In genomic region chr4:134202136-134202535, GRCh38 we compare ENCODE assay signal across 11 cellular contexts. TPM values are rescaled to one million over a fixed set of nuclear protein-coding genes. Genes with fewer than 3 reads are reported as not detected.
DNase-seq lines count a peak whose midpoint lies in the region; ATAC-seq and TF ChIP-seq lines count a peak whose summit lies in the region.
"Had no signal": no experiment of that assay in that cellular context is flagged by ENCODE, and none has a peak within 500 bp of the region (broad histone marks: within the 10 kb centered on the region; RNA-seq: fewer than 3 reads in every experiment).

No MANE protein-coding gene starts in this region.

- no TSS peak for BruUV-seq in MCF 10A (replicated peaks; lab: Mats Ljungman, UMichigan)

- H3K9me3 ChIP-seq in HUES48 (ENCODE audit: control insufficient read depth, insufficient read depth, low read length), result peaks cover 14% of the 10 kb centered on the region
- peaks cover 0 to 12% (median 0%) of the 10 kb centered on the region in 8 donors for H3K9me3 ChIP-seq in spleen

- no peak for DNase-seq in MCF 10A (ENCODE audit: unreplicated experiment)
- DNase-seq in iris pigment epithelial cell (ENCODE audit: low read depth), result peak; percentile 16
- no peak for DNase-seq in spleen
- no peak for DNase-seq in natural killer cell
- DNase-seq in middle frontal gyrus (ENCODE audit: extremely low spot score, low spot score), result no peak
- no peak for DNase-seq in NCI-H1930 (lab: John Stamatoyannopoulos, UW)
- DNase-seq: CD4-positive, alpha-beta memory T cell; stimulated activated naive CD8-positive, alpha-beta T cell treated with anti-CD3 and anti-CD28 coated beads, Interleukin-15, Interleukin-2, amounts not matched to agents 100 U/mL and 50 U/mL, for 24 hours had no signal

- H3K4me3 ChIP-seq in HUES48 (ENCODE audit: low read depth, low read length) (peak overlapping the region; percentile 66), spleen (peak overlapping the region in 5 of 8 donors; percentile 28 to 60 (median 39))

- intact Hi-C loops in MCF 10A (cut with micrococcal nuclease), result no loop called here
- intact Hi-C loops in spleen (cut with DNase I; ENCODE audit: low total_unique reads), result no loop called here
- intact Hi-C loops in natural killer cell (cut with micrococcal nuclease), result no loop called here

- H3K9me3 Mint-ChIP-seq in MCF 10A (ENCODE audit: unreplicated experiment) (peaks cover 6% of the 10 kb centered on the region), natural killer cell (peaks cover 12 to 17% of the 10 kb centered on the region in 2 donors)

- H3K4me3 Mint-ChIP-seq in MCF 10A (ENCODE audit: unreplicated experiment), result peak overlapping the region; percentile 58
- no peak overlapping the region for H3K4me3 Mint-ChIP-seq in natural killer cell
- H3K4me3 Mint-ChIP-seq: CD4-positive, alpha-beta memory T cell; IgD-negative memory B cell had no signal

- TF ChIP-seq POLR2A in spleen (IDR thresholded peaks at IDR 0.05), result no peak

- H3K4me1 Mint-ChIP-seq in MCF 10A (ENCODE audit: insufficient read depth, unreplicated experiment) (peaks cover 8% of the 10 kb centered on the region), natural killer cell (no peaks in the 10 kb centered on the region)
- H3K4me1 Mint-ChIP-seq: CD4-positive, alpha-beta memory T cell; IgD-negative memory B cell had no signal

- no peaks in the 10 kb centered on the region for H3K27me3 Mint-ChIP-seq in MCF 10A (ENCODE audit: insufficient read depth, unreplicated experiment)
- no peaks in the 10 kb centered on the region for H3K27me3 Mint-ChIP-seq in natural killer cell (ENCODE audit: low read depth in 2 of 2)

- H3K27ac Mint-ChIP-seq in MCF 10A (ENCODE audit: low read depth, unreplicated experiment), result no peak overlapping the region
- H3K27ac Mint-ChIP-seq in natural killer cell, result no peak overlapping the region
- H3K27ac Mint-ChIP-seq: CD4-positive, alpha-beta memory T cell; IgD-negative memory B cell had no signal

- TF ChIP-seq CTCF in MCF 10A (IDR thresholded peaks at IDR 0.05; ENCODE audit: unreplicated experiment) (no peak), spleen (IDR thresholded peaks at IDR 0.05 in 8 of 11, conservative IDR thresholded peaks at IDR 0.05 in 3 of 11) (no peak), natural killer cell (IDR thresholded peaks at IDR 0.05) (no peak)

- WGBS in spleen, 5 donors, result 53 to 68% (median 63%) methylated on average over 6 of the region's 6 CpGs

- POLR2A ChIA-PET in MCF 10A (lab: Yijun Ruan, JAX), result no interaction called here

- H3K36me3 ChIP-seq in HUES48 (ENCODE audit: control insufficient read depth, insufficient read depth, low read length) (no peaks in the 10 kb centered on the region), spleen (no peaks in the 10 kb centered on the region)

- H3K9ac ChIP-seq in HUES48 (ENCODE audit: low read depth, low read length), result no peak overlapping the region

- peaks cover 4% of the 10 kb centered on the region for H3K36me3 Mint-ChIP-seq in MCF 10A (ENCODE audit: insufficient read depth, unreplicated experiment)
- H3K36me3 Mint-ChIP-seq in natural killer cell, result no peaks in the 10 kb centered on the region
- H3K36me3 Mint-ChIP-seq: CD4-positive, alpha-beta memory T cell; IgD-negative memory B cell had no signal

- no peak for ATAC-seq in GM18517 (IDR thresholded peaks at IDR 0.05; ENCODE audit: unreplicated experiment)
- no peak for ATAC-seq in natural killer cell
- ATAC-seq: stimulated activated naive CD8-positive, alpha-beta T cell treated with anti-CD3 and anti-CD28 coated beads, Interleukin-15, Interleukin-2, amounts not matched to agents 100 U/mL and 50 U/mL, for 24 hours had no signal

- H3K27me3 ChIP-seq in HUES48 (ENCODE audit: control insufficient read depth, insufficient read depth, low read length), result peaks cover 12% of the 10 kb centered on the region
- peaks cover 0 to 19% (median 0%) of the 10 kb centered on the region in 7 donors for H3K27me3 ChIP-seq in spleen (replicated peaks in 1 of 7)

- no peak overlapping the region for H3K27ac ChIP-seq in HUES48 (ENCODE audit: low read depth, low read length)
- H3K27ac ChIP-seq in spleen, result no peak overlapping the region

- CTCF ChIA-PET in MCF 10A (lab: Yijun Ruan, JAX), result interaction anchor here (0.6 kb wide), 1 partner anchor 35 kb away, joined by 3 read pairs; no protein-coding TSS in a partner anchor

- H3K4me1 ChIP-seq in HUES48 (ENCODE audit: control insufficient read depth, insufficient read depth, low read length), result peaks cover 9% of the 10 kb centered on the region; the same call in 1 of the 2 replicates
- no peaks in the 10 kb centered on the region for H3K4me1 ChIP-seq in spleen

RNA-seq across cellular contexts. Expression of gene PABPC4L, which starts 0.5 kb away (rescaled TPM):
- total RNA-seq in MCF 10A (2022) (0.25 and 0.28 TPM in 2 replicates), spleen (under 1 TPM; 0.16 to 0.59 (median 0.43) TPM), natural killer cell (not detected)
- under 1 TPM in 2 of 3 donors, not detected in 1; 0.06 to 0.09 TPM for polyA plus RNA-seq in spleen
- total RNA-seq: CD4-positive, alpha-beta memory T cell had no signal
- polyA plus RNA-seq: CD4-positive, alpha-beta memory T cell; IgD-negative memory B cell had no signal
